1 cellular context compared by ENCODE assay signal in genomic region chr11:65743928-65744698, GRCh38.
TF ChIP-seq lines count a peak whose summit lies in the region.

No MANE protein-coding gene starts in this region.

TF ChIP-seq in endothelial cell of umbilical vein, 7 proteins besides CTCF, POLR2A, EP300 and RAD21:
- TF ChIP-seq FOS (IDR thresholded peaks at IDR 0.05; ENCODE audit: borderline replicate concordance, insufficient read depth, low read length) (no peak), POLR2AphosphoS5 (IDR thresholded peaks at IDR 0.05; ENCODE audit: insufficient read depth, low read depth, low read length) (no peak), GATA2 (IDR thresholded peaks at IDR 0.05; ENCODE audit: insufficient read depth, insufficient read length, low read depth, low read length) (no peak), MAX (IDR thresholded peaks at IDR 0.05; ENCODE audit: insufficient read depth, insufficient read length) (no peak), JUN (IDR thresholded peaks at IDR 0.05; ENCODE audit: borderline replicate concordance, insufficient read depth, insufficient read length, low read depth) (no peak), EZH2 (IDR thresholded peaks at IDR 0.05; ENCODE audit: borderline replicate concordance, low read depth, low read length, severe bottlenecking) (no peak), MYC (IDR thresholded peaks at IDR 0.05; ENCODE audit: low read depth, low read length) (no peak)
